ENCODE assay signal across 9 cellular contexts in the genomic region with DNA sequence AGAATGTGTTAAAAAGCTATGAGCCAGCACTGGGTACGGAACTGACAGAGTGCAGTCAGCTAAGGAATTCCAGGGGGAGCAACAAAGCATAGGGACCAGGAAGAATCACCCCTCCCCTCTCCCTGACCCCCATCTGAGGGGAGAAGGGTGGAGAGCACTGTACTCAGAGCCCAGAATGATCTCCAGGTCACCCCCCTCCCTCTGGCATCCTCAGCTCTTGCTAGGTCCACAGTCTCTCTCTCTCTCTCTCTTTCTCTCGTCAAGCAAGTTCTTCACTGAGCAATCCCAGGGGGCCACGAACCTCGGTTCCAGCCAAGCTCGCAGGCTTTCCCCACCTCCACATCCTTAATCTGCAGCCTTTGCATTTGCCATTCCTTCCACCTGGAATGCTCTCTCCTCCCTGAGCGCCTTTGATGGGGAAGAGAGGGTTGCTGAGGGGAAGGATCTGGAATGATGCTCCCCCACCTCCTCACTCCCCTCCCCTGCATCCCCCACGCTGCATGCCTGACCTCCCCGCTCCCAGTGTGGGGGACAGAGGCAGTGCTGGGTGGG. TPM values are rescaled to one million over a fixed set of nuclear protein-coding genes. Genes with fewer than 3 reads are reported as not detected.
A peak's percentile ranks its signal among the peaks of the same experiment; 100 is the strongest.
DNase-seq lines count a peak whose midpoint lies in the region; ATAC-seq, FAIRE-seq and TF ChIP-seq lines count a peak whose summit lies in the region.
"Had no signal": no experiment of that assay in that cellular context is flagged by ENCODE, and none has a peak within 500 bp of the region (broad histone marks: within the 10 kb centered on the region; RNA-seq: fewer than 3 reads in every experiment).

No MANE protein-coding gene starts in this region.

- H4K20me1 ChIP-seq in HepG2 (ENCODE audit: insufficient read depth, low read length), result no peaks in the 10 kb centered on the region

- intact Hi-C loops in HepG2 (cut with micrococcal nuclease; ENCODE audit: unreplicated experiment), result no loop called here

- H3K4me3 ChIP-seq in ectodermal cell (ENCODE audit: insufficient read depth, low read depth, low read length) (no peak overlapping the region), HepG2 (replicated peaks in 1 of 3; ENCODE audit: insufficient read depth in 1 of 3, low read depth in 2 of 3, low read length in 3 of 3) (peak overlapping the region; percentile 29 to 65 (median 57))

- H3K27ac ChIP-seq in ectodermal cell (ENCODE audit: insufficient read depth, low read depth, low read length, poor library complexity, severe bottlenecking), result peak overlapping the region; percentile 74
- H3K27ac ChIP-seq in HepG2 (ENCODE audit: extremely low read length, insufficient read depth, low read length), result no peak overlapping the region

- H3K27me3 ChIP-seq in ectodermal cell (ENCODE audit: control insufficient read depth, insufficient read depth, low read length, poor library complexity, severe bottlenecking) (no peaks in the 10 kb centered on the region), HepG2 (ENCODE audit: control insufficient read depth in 1 of 2, insufficient read depth in 2 of 2, low read length in 2 of 2) (no peaks in the 10 kb centered on the region)

- BruUV-seq in HepG2 (replicated peaks; lab: Mats Ljungman, UMichigan), result no TSS peak

- H3K36me3 ChIP-seq in ectodermal cell (ENCODE audit: control insufficient read depth, insufficient read depth, low read length), result no peaks in the 10 kb centered on the region
- H3K36me3 ChIP-seq in HepG2 (replicated peaks in 1 of 2; ENCODE audit: control insufficient read depth in 1 of 2, insufficient read depth in 2 of 2, low read length in 2 of 2), result no peaks in the 10 kb centered on the region

- in situ Hi-C loops in HepG2 (cut with HindIII; ENCODE audit: extremely low pct_ligation_motif_present, low pct_unique_long_range_greater_than_20kb), result no loop called here

- no peaks in the 10 kb centered on the region for H3K79me2 ChIP-seq in HepG2 (ENCODE audit: insufficient read depth, low read length)

- H3K9ac ChIP-seq in HepG2 (ENCODE audit: insufficient read depth, low read depth, low read length), result peak overlapping the region; percentile 49; the same call in 1 of the 2 replicates

- DNase-seq in AG09319 (ENCODE audit: extremely low read depth, low read depth), result no peak
- DNase-seq in NCI-H2107 treated with DMSO at 0.1 percent for 48 hours (lab: John Stamatoyannopoulos, UW; ENCODE audit: unreplicated experiment), result peak; percentile 72
- DNase-seq in HepG2 (ENCODE audit: low spot score), result no peak
- no peak for DNase-seq in hippocampal formation (lab: John Stamatoyannopoulos, UW)
- no peak for DNase-seq in AG08396 (ENCODE audit: low spot score)
- no peak for DNase-seq in midbrain (lab: John Stamatoyannopoulos, UW)
- no peak for DNase-seq in activated CD4-positive, alpha-beta T cell treated with anti-CD3 and anti-CD28 coated beads, Interleukin-2, amount 50 U/mL, for 48 hours
- DNase-seq: activated CD4-positive, alpha-beta T cell treated with anti-CD3 and anti-CD28 coated beads for 4 hours had no signal

- H3K9me3 ChIP-seq in ectodermal cell (ENCODE audit: control insufficient read depth, low read length) (no peaks in the 10 kb centered on the region), HepG2 (ENCODE audit: low read length) (no peaks in the 10 kb centered on the region)

- H3K4me2 ChIP-seq in HepG2 (ENCODE audit: low read depth, low read length), result peak overlapping the region; percentile 95

- CTCF ChIA-PET in HepG2 (lab: Yijun Ruan, JAX; ENCODE audit: low intra/inter-chr PET ratio, low total read pairs), result no interaction called here

- peak overlapping the region; percentile 81 for H2AFZ ChIP-seq in HepG2 (ENCODE audit: low read length)

- no peak for FAIRE-seq in HepG2 (lab: Jason Lieb, UNC)

- TF ChIP-seq RAD21 in HepG2 (CRISPR knock-in tag; IDR thresholded peaks at IDR 0.05), result no peak; the same call in 1 of the 2 replicates

- POLR2A ChIA-PET in HepG2 (lab: Yijun Ruan, JAX), result interaction anchor here (1.0 to 1.4 kb wide), 3 partner anchors 11 to 111 kb away, joined by 3 to 5 read pairs (median 3); no protein-coding TSS in a partner anchor

- TF ChIP-seq POLR2A in HepG2 (IDR thresholded peaks at IDR 0.05; ENCODE audit: insufficient read depth in 1 of 2, low read depth in 2 of 2, low read length in 2 of 2), result no peak

- TF ChIP-seq CTCF in AG09319 (IDR thresholded peaks at IDR 0.05; ENCODE audit: low read depth, low read length) (peak; percentile 35), HepG2 (CRISPR knock-in tag; IDR thresholded peaks at IDR 0.05) (peak; percentile 37)

- peaks cover 17% of the 10 kb centered on the region for H3K4me1 ChIP-seq in ectodermal cell (ENCODE audit: control insufficient read depth, insufficient read depth, low read length)
- peaks cover 39% of the 10 kb centered on the region for H3K4me1 ChIP-seq in HepG2 (ENCODE audit: insufficient read depth, low read length)

- peak; percentile 79 for ATAC-seq in HepG2

- TF ChIP-seq EP300 in HepG2 (IDR thresholded peaks at IDR 0.05; ENCODE audit: low read depth in 2 of 2, low read length in 2 of 2) (no peak), HepG2 (CRISPR knock-in tag; IDR thresholded peaks at IDR 0.05; ENCODE audit: borderline replicate concordance) (no peak)

- 11 to 15% methylated on average over 5 to 6 of the region's 8 CpGs for WGBS in ectodermal cell, 2 experiments
- WGBS in HepG2 (ENCODE audit: low lambda C conversion rate), result 5% methylated on average over 6 of the region's 8 CpGs

TF ChIP-seq in HepG2, 621 proteins besides CTCF, POLR2A, EP300 and RAD21 (continues in another document):
- TF ChIP-seq CEBPB (IDR thresholded peaks at IDR 0.05; ENCODE audit: borderline replicate concordance, low read depth, low read length) (no peak), GABPA (IDR thresholded peaks at IDR 0.05; ENCODE audit: low read depth, low read length) (no peak), GABPA (CRISPR knock-in tag; IDR thresholded peaks at IDR 0.05; ENCODE audit: low read depth) (peak; percentile 56), SALL1 (CRISPR knock-in tag; IDR thresholded peaks at IDR 0.05) (peak; percentile 19; the same call in 1 of the 2 replicates), KDM1A (CRISPR knock-in tag; IDR thresholded peaks at IDR 0.05) (peak; percentile 19; the same call in 1 of the 2 replicates), ZNF562 (CRISPR knock-in tag; IDR thresholded peaks at IDR 0.05; ENCODE audit: borderline replicate concordance) (no peak)
- TF ChIP-seq, protein P1, sequence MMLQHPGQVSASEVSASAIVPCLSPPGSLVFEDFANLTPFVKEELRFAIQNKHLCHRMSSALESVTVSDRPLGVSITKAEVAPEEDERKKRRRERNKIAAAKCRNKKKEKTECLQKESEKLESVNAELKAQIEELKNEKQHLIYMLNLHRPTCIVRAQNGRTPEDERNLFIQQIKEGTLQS (CRISPR knock-in tag; IDR thresholded peaks at IDR 0.05), result no peak

RNA-seq across cellular contexts. Expression of a gene that starts 6.7 kb away (rescaled TPM):
- 73.2 TPM for polyA plus RNA-seq in ectodermal cell (2013, experiment 1 of 4)
- polyA plus RNA-seq in ectodermal cell (2013, experiment 2 of 4), result 80.6 TPM
- 57.9 TPM for polyA plus RNA-seq in ectodermal cell (2013, experiment 3 of 4)
- 63.2 TPM for polyA plus RNA-seq in ectodermal cell (2013, experiment 4 of 4)
- total RNA-seq in HepG2 (2016; rRNA removed; fragmentation: Illumina TruSeq; extraction: Trizol), result 10.4 and 16.9 TPM in 2 replicates
- total RNA-seq in HepG2 (2016; cell fraction: cytosol; rRNA removed; fragmentation: Illumina TruSeq; extraction: Trizol; ENCODE audit: low read depth), result 3.7 and 4.4 TPM in 2 replicates
- total RNA-seq in HepG2 (2016; cell fraction: insoluble cytoplasmic fraction; rRNA removed; fragmentation: Illumina TruSeq; extraction: Trizol), result 10.6 and 15.8 TPM in 2 replicates
- 17.2 and 17.7 TPM in 2 replicates for total RNA-seq in HepG2 (2016; cell fraction: membrane; rRNA removed; fragmentation: Illumina TruSeq; extraction: Trizol)
- 13.0 and 13.9 TPM in 2 replicates for total RNA-seq in HepG2 (2016; cell fraction: nucleus; rRNA removed; fragmentation: Illumina TruSeq; extraction: Trizol)
- polyA plus RNA-seq in HepG2 (2011; rRNA removed), result 26.4 and 27.7 TPM in 2 replicates
- 16.3 and 16.7 TPM in 2 replicates for polyA plus RNA-seq in HepG2 (2011; cell fraction: cytosol; rRNA removed)
- 25.0 and 25.9 TPM in 2 replicates for polyA plus RNA-seq in HepG2 (2011; cell fraction: nucleus; rRNA removed)
- 29.4 and 35.1 TPM in 2 replicates for polyA plus RNA-seq in HepG2 (2012)
- polyA plus RNA-seq in HepG2 (2016; cell fraction: cytosol; fragmentation: Illumina TruSeq; extraction: Trizol; ENCODE audit: low read depth), result 2.7 and 3.1 TPM in 2 replicates
- polyA plus RNA-seq in HepG2 (2016; cell fraction: insoluble cytoplasmic fraction; fragmentation: Illumina TruSeq; extraction: Trizol; ENCODE audit: low read depth), result 21.4 and 26.0 TPM in 2 replicates
- 12.8 and 13.7 TPM in 2 replicates for polyA plus RNA-seq in HepG2 (2016; cell fraction: membrane; fragmentation: Illumina TruSeq; extraction: Trizol; ENCODE audit: low read depth)
- 23.0 and 25.5 TPM in 2 replicates for polyA plus RNA-seq in HepG2 (2016; cell fraction: nucleus; fragmentation: Illumina TruSeq; extraction: Trizol; ENCODE audit: insufficient read depth, low read depth)
- polyA minus RNA-seq in HepG2 (2011; rRNA and poly(A)+ RNA removed; ENCODE audit: low replicate concordance), result 45.6 and 56.9 TPM in 2 replicates
- polyA minus RNA-seq in HepG2 (2011; cell fraction: cytosol; rRNA and poly(A)+ RNA removed), result 22.2 and 26.7 TPM in 2 replicates
- 22.0 and 23.7 TPM in 2 replicates for polyA minus RNA-seq in HepG2 (2011; cell fraction: nucleus; rRNA and poly(A)+ RNA removed)
